In genomic region chr1:1202831-1203560, GRCh38 we compare ENCODE assay signal across 14 cellular contexts. TPM values are rescaled to one million over a fixed set of nuclear protein-coding genes. Genes with fewer than 3 reads are reported as not detected.
DNase-seq lines count a peak whose midpoint lies in the region; ATAC-seq, FAIRE-seq and TF ChIP-seq lines count a peak whose summit lies in the region.
"Had no signal": no experiment of that assay in that cellular context is flagged by ENCODE, and none has a peak within 500 bp of the region (broad histone marks: within the 10 kb centered on the region; RNA-seq: fewer than 3 reads in every experiment).

No MANE protein-coding gene starts in this region.

- no peak for TF ChIP-seq POLR2A in H1 (IDR thresholded peaks at IDR 0.05; ENCODE audit: control extremely low read depth in 1 of 2, low read depth in 2 of 2, low read length in 2 of 2)
- no peak for TF ChIP-seq POLR2A in transverse colon (IDR thresholded peaks at IDR 0.05)

- H4K5ac ChIP-seq in H9 (ENCODE audit: insufficient read length, low read depth, low read length) (no peak overlapping the region), H1 (ENCODE audit: insufficient read length, low read depth, low read length) (no peak overlapping the region)

- H2BK20ac ChIP-seq in H9 (ENCODE audit: low read depth, low read length, poor library complexity, severe bottlenecking), result no peak overlapping the region
- no peak overlapping the region for H2BK20ac ChIP-seq in H1 (ENCODE audit: low read length)

- no peaks in the 10 kb centered on the region for H3K79me1 ChIP-seq in H9 (ENCODE audit: insufficient read depth, low read depth, low read length, poor library complexity, severe bottlenecking)
- no peaks in the 10 kb centered on the region for H3K79me1 ChIP-seq in H1 (ENCODE audit: low read depth, low read length)

- H3K9me3 ChIP-seq in H9 (ENCODE audit: control insufficient read depth, low read depth, low read length) (no peaks in the 10 kb centered on the region), H1 (ENCODE audit: insufficient read depth in 2 of 2, low read depth in 1 of 2, low read length in 1 of 2) (no peaks in the 10 kb centered on the region), osteoblast (ENCODE audit: low read depth, low read length) (no peaks in the 10 kb centered on the region), transverse colon (no peaks in the 10 kb centered on the region)
- H3K9me3 ChIP-seq: body of pancreas had no signal

- H3K4ac ChIP-seq in H9 (ENCODE audit: low read depth, low read length), result no peak overlapping the region
- no peak overlapping the region for H3K4ac ChIP-seq in H1 (replicated peaks; ENCODE audit: insufficient read length, low read depth, low read length)

- TF ChIP-seq CTCF in H9 (conservative IDR thresholded peaks at IDR 0.05) (no peak), H1 (IDR thresholded peaks at IDR 0.05; ENCODE audit: control extremely low read depth in 1 of 3, insufficient read depth in 1 of 3, low read depth in 1 of 3, low read length in 3 of 3) (no peak), osteoblast (IDR thresholded peaks at IDR 0.05; ENCODE audit: extremely low read depth, low read depth, low read length) (no peak), GM13977 (IDR thresholded peaks at IDR 0.05; ENCODE audit: extremely low read depth, insufficient read depth, missing control alignments) (no peak), transverse colon (IDR thresholded peaks at IDR 0.05) (no peak)

- H3K9ac ChIP-seq in H9 (ENCODE audit: extremely low read depth, insufficient read length, low read length) (no peak overlapping the region), H1 (replicated peaks in 1 of 4; ENCODE audit: extremely low read depth in 1 of 4, low read depth in 3 of 4, low read length in 3 of 4) (no peak overlapping the region)

- H4K8ac ChIP-seq in H9 (replicated peaks; ENCODE audit: insufficient read length, low read depth, low read length) (no peak overlapping the region), H1 (ENCODE audit: extremely low read depth, insufficient read depth, low read length) (peak overlapping the region; percentile 68; the same call in 1 of the 2 replicates)

- no peaks in the 10 kb centered on the region for H3K9me3 Mint-ChIP-seq in H9
- H3K9me3 Mint-ChIP-seq: activated T-helper 2 cell treated with anti-CD3 and anti-CD28 coated beads, Interferon-gamma antibody, Interleukin-2, Interleukin-4, amounts not matched to agents 10 μg/mL and 5 μg/mL and 100 μg/mL, durations not matched to agents 14 hours and 24 hours and 36 hours; nephron had no signal

- no peak overlapping the region for H3K23ac ChIP-seq in H9 (ENCODE audit: insufficient read length, low read depth, low read length)
- H3K23ac ChIP-seq in H1 (ENCODE audit: insufficient read length), result no peak overlapping the region

- H3K56ac ChIP-seq in H9 (ENCODE audit: insufficient read length, low read depth, low read length) (no peak overlapping the region), H1 (replicated peaks; ENCODE audit: insufficient read length, low read depth, low read length) (no peak overlapping the region)

- in situ Hi-C loops in GM13977 (cut with MboI; ENCODE audit: low pct_unique_long_range_greater_than_20kb, low sequenced_read_pairs, unreplicated experiment) (no loop called here), transverse colon (cut with MboI; ENCODE audit: low pct_ligation_motif_present in 1 of 4, low pct_unique_long_range_greater_than_20kb in 1 of 4, low sequenced_read_pairs in 3 of 4) (no loop called here)

- no peak overlapping the region for H2BK15ac ChIP-seq in H9 (ENCODE audit: low read depth, low read length)
- peak overlapping the region; percentile 29; the same call in 1 of the 2 replicates for H2BK15ac ChIP-seq in H1 (ENCODE audit: low read length)

- H3K18ac ChIP-seq in H9 (ENCODE audit: insufficient read length, low read depth, low read length) (no peak overlapping the region), H1 (ENCODE audit: extremely low read depth, low read length) (no peak overlapping the region)

- H2BK120ac ChIP-seq in H9 (ENCODE audit: low read depth, low read length, poor library complexity, severe bottlenecking) (no peak overlapping the region), H1 (replicated peaks; ENCODE audit: low read depth, low read length) (no peak overlapping the region)

- H2BK5ac ChIP-seq in H9 (ENCODE audit: insufficient read length, low read length) (no peak overlapping the region), H1 (ENCODE audit: low read depth, low read length) (no peak overlapping the region)

- no peaks in the 10 kb centered on the region for H3K4me1 ChIP-seq in H9 (ENCODE audit: insufficient read depth, low read length)
- peaks cover 0 to 16% (median 6%) of the 10 kb centered on the region in 4 experiments; a peak in 6 of 7 replicates for H3K4me1 ChIP-seq in H1 (replicated peaks in 1 of 4; ENCODE audit: control insufficient read depth in 3 of 4, insufficient read depth in 4 of 4, low read length in 3 of 4)
- peaks cover 3% of the 10 kb centered on the region for H3K4me1 ChIP-seq in osteoblast (ENCODE audit: insufficient read depth, low read length)
- H3K4me1 ChIP-seq in transverse colon, result peaks cover 2 to 31% (median 20%) of the 10 kb centered on the region in 4 donors

- TF ChIP-seq EP300 in H1 (IDR thresholded peaks at IDR 0.05; ENCODE audit: borderline replicate concordance in 1 of 2, low read depth in 2 of 2, low read length in 2 of 2) (no peak), transverse colon (IDR thresholded peaks at IDR 0.05; ENCODE audit: low read depth) (no peak)

- peaks cover 26% of the 10 kb centered on the region for H3K27me3 Mint-ChIP-seq in H9 (ENCODE audit: low read depth)

- POLR2A ChIA-PET in H1 (lab: Charles Lee; ENCODE audit: partially characterized antibody), result no interaction called here

- WGBS in H9 (ENCODE audit: extremely low coverage, insufficient read length, low lambda C conversion rate), result no CpG with 5 or more reads among the region's 27 CpGs
- WGBS in H1 (ENCODE audit: extremely low coverage in 1 of 2, insufficient coverage in 1 of 2, insufficient read length in 1 of 2, insufficient replicate concordance in 2 of 2, low coverage in 1 of 2, low lambda C conversion rate in 2 of 2, missing lambda C conversion rate in 1 of 2), 2 experiments, result 80% methylated on average over 20 of the region's 27 CpGs; no CpG with 5 or more reads in 1 of the 2 experiments
- 67% methylated on average over 16 of the region's 27 CpGs; no CpG with 5 or more reads in 1 of the 2 donors for WGBS in transverse colon (ENCODE audit: low coverage in 1 of 2), 2 donors

- H3K27me3 ChIP-seq in H9 (ENCODE audit: insufficient read depth, low read length), result no peaks in the 10 kb centered on the region; the same call in 1 of the 2 replicates
- H3K27me3 ChIP-seq in H1 (replicated peaks in 1 of 4; ENCODE audit: control insufficient read depth in 3 of 4, extremely low read depth in 1 of 4, insufficient read depth in 3 of 4, low read length in 3 of 4), result peaks cover 2 to 19% (median 17%) of the 10 kb centered on the region in 4 experiments
- peaks cover 11% of the 10 kb centered on the region for H3K27me3 ChIP-seq in osteoblast (ENCODE audit: insufficient read depth, low read length)
- peaks cover 79% of the 10 kb centered on the region for H3K27me3 ChIP-seq in transverse colon

- no peaks in the 10 kb centered on the region for H3K79me2 ChIP-seq in H9 (ENCODE audit: insufficient read depth, low read length)
- no peaks in the 10 kb centered on the region for H3K79me2 ChIP-seq in H1 (ENCODE audit: control insufficient read depth in 1 of 2, insufficient read depth in 2 of 2, low read length in 2 of 2)
- H3K79me2 ChIP-seq in osteoblast (ENCODE audit: insufficient read depth, low read length), result no peaks in the 10 kb centered on the region

- H3K23me2 ChIP-seq in H9 (ENCODE audit: insufficient read length, low read depth, low read length, poor library complexity, severe bottlenecking) (peaks cover 3% of the 10 kb centered on the region), H1 (ENCODE audit: low read depth, low read length) (peaks cover 8% of the 10 kb centered on the region; the same call in 1 of the 2 replicates)

- intact Hi-C loops in transverse colon (cut with DNase I; ENCODE audit: low total_unique reads), result no loop called here

- no peaks in the 10 kb centered on the region for H4K20me1 ChIP-seq in H9 (ENCODE audit: control insufficient read depth, insufficient read depth, insufficient read length)
- no peaks in the 10 kb centered on the region for H4K20me1 ChIP-seq in H1 (replicated peaks in 1 of 2; ENCODE audit: control insufficient read depth in 1 of 2, insufficient read depth in 2 of 2, low read length in 2 of 2)
- H4K20me1 ChIP-seq in osteoblast (ENCODE audit: insufficient read depth, low read length), result no peaks in the 10 kb centered on the region

- H2AFZ ChIP-seq in H9 (ENCODE audit: low read length), result no peak overlapping the region
- no peak overlapping the region for H2AFZ ChIP-seq in H1 (ENCODE audit: low read length)
- H2AFZ ChIP-seq in osteoblast (ENCODE audit: low read length), result no peak overlapping the region

- H3K27ac Mint-ChIP-seq in H9, result no peak overlapping the region
- H3K27ac Mint-ChIP-seq: activated T-helper 2 cell treated with anti-CD3 and anti-CD28 coated beads, Interferon-gamma antibody, Interleukin-2, Interleukin-4, amounts not matched to agents 10 μg/mL and 5 μg/mL and 100 μg/mL, durations not matched to agents 14 hours and 24 hours and 36 hours; nephron had no signal

- no peaks in the 10 kb centered on the region for H3K36me3 ChIP-seq in H1 (ENCODE audit: control insufficient read depth in 2 of 4, insufficient read depth in 4 of 4, low read length in 3 of 4)
- H3K36me3 ChIP-seq in osteoblast (ENCODE audit: insufficient read depth, low read length), result no peaks in the 10 kb centered on the region
- no peaks in the 10 kb centered on the region for H3K36me3 ChIP-seq in transverse colon

- no peak overlapping the region for H3K4me3 Mint-ChIP-seq in H9
- H3K4me3 Mint-ChIP-seq: nephron had no signal

- FAIRE-seq in H1 (lab: Jason Lieb, UNC), result no peak

- H3K27ac ChIP-seq in H9 (ENCODE audit: insufficient read length, low read depth, low read length) (no peak overlapping the region), H1 (ENCODE audit: low read depth, low read length) (no peak overlapping the region), osteoblast (ENCODE audit: low read depth, low read length) (no peak overlapping the region), transverse colon (no peak overlapping the region)
- H3K27ac ChIP-seq: body of pancreas had no signal

- H3K14ac ChIP-seq in H9 (ENCODE audit: insufficient read depth, low read length) (no peak overlapping the region), H1 (ENCODE audit: insufficient read length) (no peak overlapping the region)

- H3K4me3 ChIP-seq in H1 (ENCODE audit: extremely low read depth in 1 of 4, insufficient read depth in 2 of 4, low read depth in 3 of 4, low read length in 4 of 4), result no peak overlapping the region
- no peak overlapping the region for H3K4me3 ChIP-seq in osteoblast (ENCODE audit: insufficient read depth, low read length)
- H3K4me3 ChIP-seq in transverse colon, result no peak overlapping the region
- H3K4me3 ChIP-seq: body of pancreas had no signal

- H3K4me2 ChIP-seq in H9 (ENCODE audit: insufficient read depth, insufficient read length, low read length) (no peak overlapping the region), H1 (ENCODE audit: insufficient read depth in 1 of 2, low read depth in 2 of 2, low read length in 2 of 2) (no peak overlapping the region), osteoblast (ENCODE audit: insufficient read depth, low read length) (no peak overlapping the region)

- TF ChIP-seq RAD21 in H1 (IDR thresholded peaks at IDR 0.05 in 1 of 2, conservative IDR thresholded peaks at IDR 0.05 in 1 of 2; ENCODE audit: low read depth in 2 of 2, low read length in 2 of 2), result no peak

- H2AK5ac ChIP-seq in H9 (ENCODE audit: insufficient read length, low read length), result no peak overlapping the region
- no peak overlapping the region for H2AK5ac ChIP-seq in H1 (ENCODE audit: low read depth, low read length)

- no peak overlapping the region for H4K91ac ChIP-seq in H9 (ENCODE audit: insufficient read length, low read depth, low read length)
- peak overlapping the region; percentile 54 for H4K91ac ChIP-seq in H1 (replicated peaks; ENCODE audit: insufficient read length, low read length)

- no peak for ATAC-seq in GM21526 (IDR thresholded peaks at IDR 0.05; ENCODE audit: low FRiP score, unreplicated experiment)
- ATAC-seq: body of pancreas, left lobe of liver had no signal

- H3K4me1 Mint-ChIP-seq in H9, result peaks cover 3 to 8% of the 10 kb centered on the region in 2 experiments; a peak in 3 of 4 replicates

- CTCF ChIA-PET in H1 (lab: Charles Lee; ENCODE audit: partially characterized antibody), result interaction anchor here (1.2 kb wide), 1 partner anchor 45 kb away, joined by 3 read pairs; no protein-coding TSS in a partner anchor

- H2BK12ac ChIP-seq in H9 (ENCODE audit: insufficient read length, low read depth, low read length), result no peak overlapping the region
- peak overlapping the region; percentile 60; the same call in 1 of the 2 replicates for H2BK12ac ChIP-seq in H1 (ENCODE audit: low read depth, low read length)

- H3K36me3 Mint-ChIP-seq in H9 (ENCODE audit: insufficient read depth in 1 of 3, low read depth in 3 of 3), result no peaks in the 10 kb centered on the region

- DNase-seq in activated effector memory CD4-positive, alpha-beta T cell treated with anti-CD3 and anti-CD28 coated beads, Interleukin-2, amount 50 U/mL, for 16 hours, result peak; percentile 69
- DNase-seq in activated effector memory CD4-positive, alpha-beta T cell treated with Interleukin-2 at 50 U/mL for 16 hours, result no peak
- DNase-seq in H9, result peak; percentile 30
- DNase-seq in H1 (ENCODE audit: low read depth in 1 of 2, low spot score in 2 of 2), result peak in 1 of 2 experiments; percentile 48
- peak; percentile 88 for DNase-seq in osteoblast (ENCODE audit: insufficient read length, low spot score, missing footprints)
- no peak for DNase-seq in GM13977 (ENCODE audit: low spot score)
- DNase-seq in transverse colon, result no peak
- DNase-seq: body of pancreas; NCI-H2081; stimulated activated CD4-positive, alpha-beta T cell treated with anti-CD3 and anti-CD28 coated beads, Interleukin-4, amount 100 ng/mL, for 1 hour had no signal

- H3T11ph ChIP-seq in H9 (ENCODE audit: low read length), result no peak overlapping the region

RNA-seq across cellular contexts. Expression of gene TNFRSF18, which starts 3.4 kb away (rescaled TPM):
- total RNA-seq in H9 (2021) (1.9 and 2.0 TPM in 2 replicates), osteoblast (0.29 TPM in 1 of 2 replicates, not detected in the other), transverse colon (1 to 10 TPM in 2 of 4 donors, not detected in 2; 3.3 to 7.9 TPM)
- total RNA-seq in H1 (2021; fragmentation: NEBNext Ultra II Directional; extraction: Animal tissue kit (Norgen Biotek cat#: 25700)), result 0.92 and 1.5 TPM in 2 replicates
- polyA plus RNA-seq in H1 (2011; rRNA removed), result 2.5 and 2.7 TPM in 2 replicates
- polyA plus RNA-seq in H1 (2011; cell fraction: cytosol; rRNA removed), result 2.9 TPM
- polyA plus RNA-seq in H1 (2011; cell fraction: nucleus; rRNA removed), result 4.8 TPM
- 0.51 to 2.0 TPM (median 1.5 TPM) in 4 replicates for polyA plus RNA-seq in H1 (2012, experiment 1 of 2)
- 1.4 TPM for polyA plus RNA-seq in H1 (2012, experiment 2 of 2)
- polyA plus RNA-seq in H1 (2013, experiment 1 of 2), result 1.4 TPM
- 1.5 TPM for polyA plus RNA-seq in H1 (2013, experiment 2 of 2)
- not detected in 2 replicates for polyA minus RNA-seq in H1 (2011; rRNA and poly(A)+ RNA removed)
- polyA minus RNA-seq in H1 (2011; cell fraction: cytosol; rRNA and poly(A)+ RNA removed), result not detected
- not detected for polyA minus RNA-seq in H1 (2011; cell fraction: nucleus; rRNA and poly(A)+ RNA removed)
- total RNA-seq: body of pancreas, left lobe of liver had no signal

RNA-seq across cellular contexts. Expression of gene TNFRSF4, which starts 11.0 kb away (rescaled TPM):
- total RNA-seq in H9 (2021), result 0.24 and 0.33 TPM in 2 replicates
- total RNA-seq in H1 (2021; fragmentation: NEBNext Ultra II Directional; extraction: Animal tissue kit (Norgen Biotek cat#: 25700)), result not detected in 2 replicates
- 0.06 TPM in 1 of 2 replicates, not detected in the other for polyA plus RNA-seq in H1 (2011; rRNA removed)
- polyA plus RNA-seq in H1 (2011; cell fraction: cytosol; rRNA removed), result 0.14 TPM
- 0.19 TPM for polyA plus RNA-seq in H1 (2011; cell fraction: nucleus; rRNA removed)
- polyA plus RNA-seq in H1 (2012, experiment 1 of 2), result not detected in 4 replicates
- not detected for polyA plus RNA-seq in H1 (2012, experiment 2 of 2)
- not detected for polyA plus RNA-seq in H1 (2013, experiment 1 of 2)
- polyA plus RNA-seq in H1 (2013, experiment 2 of 2), result 0.07 TPM
- not detected in 2 replicates for polyA minus RNA-seq in H1 (2011; rRNA and poly(A)+ RNA removed)
- polyA minus RNA-seq in H1 (2011; cell fraction: cytosol; rRNA and poly(A)+ RNA removed), result not detected
- not detected for polyA minus RNA-seq in H1 (2011; cell fraction: nucleus; rRNA and poly(A)+ RNA removed)
- under 0.01 TPM in 1 of 2 replicates, not detected in the other for total RNA-seq in osteoblast
- 1 to 10 TPM in 1 of 4 donors, under 1 TPM in 1, not detected in 2; 0.55 to 4.8 TPM for total RNA-seq in transverse colon

RNA-seq across cellular contexts. Expression of gene SDF4, which starts 28.8 kb away (rescaled TPM):
- total RNA-seq in H9 (2021) (82.0 and 84.7 TPM in 2 replicates), osteoblast (136 and 151 TPM in 2 replicates), transverse colon (100 to 1,000 TPM; 153 to 267 (median 226) TPM)
- 72.2 and 75.6 TPM in 2 replicates for total RNA-seq in H1 (2021; fragmentation: NEBNext Ultra II Directional; extraction: Animal tissue kit (Norgen Biotek cat#: 25700))
- 45.5 and 69.8 TPM in 2 replicates for polyA plus RNA-seq in H1 (2011; rRNA removed)
- polyA plus RNA-seq in H1 (2011; cell fraction: cytosol; rRNA removed), result 62.5 TPM
- polyA plus RNA-seq in H1 (2011; cell fraction: nucleus; rRNA removed), result 89.3 TPM
- polyA plus RNA-seq in H1 (2012, experiment 1 of 2), result 63.1 to 79.8 TPM (median 77.9 TPM) in 4 replicates
- 55.0 TPM for polyA plus RNA-seq in H1 (2012, experiment 2 of 2)
- polyA plus RNA-seq in H1 (2013, experiment 1 of 2), result 110 TPM
- 117 TPM for polyA plus RNA-seq in H1 (2013, experiment 2 of 2)
- 13.2 and 16.8 TPM in 2 replicates for polyA minus RNA-seq in H1 (2011; rRNA and poly(A)+ RNA removed)
- polyA minus RNA-seq in H1 (2011; cell fraction: cytosol; rRNA and poly(A)+ RNA removed), result 32.2 TPM
- polyA minus RNA-seq in H1 (2011; cell fraction: nucleus; rRNA and poly(A)+ RNA removed), result 39.2 TPM

RNA-seq across cellular contexts. Expression of gene B3GALT6, which starts 29.0 kb away (rescaled TPM):
- 27.0 and 27.1 TPM in 2 replicates for total RNA-seq in H9 (2021)
- 18.2 and 18.4 TPM in 2 replicates for total RNA-seq in H1 (2021; fragmentation: NEBNext Ultra II Directional; extraction: Animal tissue kit (Norgen Biotek cat#: 25700))
- 20.4 and 23.1 TPM in 2 replicates for polyA plus RNA-seq in H1 (2011; rRNA removed)
- 15.3 TPM for polyA plus RNA-seq in H1 (2011; cell fraction: cytosol; rRNA removed)
- 17.2 TPM for polyA plus RNA-seq in H1 (2011; cell fraction: nucleus; rRNA removed)
- polyA plus RNA-seq in H1 (2012, experiment 1 of 2), result 10.3 to 13.2 TPM (median 12.4 TPM) in 4 replicates
- polyA plus RNA-seq in H1 (2012, experiment 2 of 2), result 14.7 TPM
- 14.0 TPM for polyA plus RNA-seq in H1 (2013, experiment 1 of 2)
- 13.4 TPM for polyA plus RNA-seq in H1 (2013, experiment 2 of 2)
- 3.6 and 5.1 TPM in 2 replicates for polyA minus RNA-seq in H1 (2011; rRNA and poly(A)+ RNA removed)
- polyA minus RNA-seq in H1 (2011; cell fraction: cytosol; rRNA and poly(A)+ RNA removed), result 11.4 TPM
- 18.1 TPM for polyA minus RNA-seq in H1 (2011; cell fraction: nucleus; rRNA and poly(A)+ RNA removed)
- total RNA-seq in osteoblast, result 26.5 and 29.7 TPM in 2 replicates
- total RNA-seq in transverse colon, result 10 to 100 TPM in 3 of 4 donors, 1 to 10 TPM in 1; 8.5 to 24.9 (median 12.2) TPM

RNA-seq across cellular contexts. Expression of gene TTLL10, which starts 29.3 kb away (rescaled TPM):
- 0.68 and 0.79 TPM in 2 replicates for total RNA-seq in H9 (2021)
- 1.6 and 1.7 TPM in 2 replicates for total RNA-seq in H1 (2021; fragmentation: NEBNext Ultra II Directional; extraction: Animal tissue kit (Norgen Biotek cat#: 25700))
- 1.1 and 2.0 TPM in 2 replicates for polyA plus RNA-seq in H1 (2011; rRNA removed)
- polyA plus RNA-seq in H1 (2011; cell fraction: cytosol; rRNA removed), result 1.0 TPM
- polyA plus RNA-seq in H1 (2011; cell fraction: nucleus; rRNA removed), result 3.8 TPM
- 0.94 to 4.7 TPM (median 1.1 TPM) in 4 replicates for polyA plus RNA-seq in H1 (2012, experiment 1 of 2)
- 0.24 TPM for polyA plus RNA-seq in H1 (2012, experiment 2 of 2)
- 0.73 TPM for polyA plus RNA-seq in H1 (2013, experiment 1 of 2)
- polyA plus RNA-seq in H1 (2013, experiment 2 of 2), result 0.55 TPM
- polyA minus RNA-seq in H1 (2011; rRNA and poly(A)+ RNA removed), result 0.51 and 1.3 TPM in 2 replicates
- polyA minus RNA-seq in H1 (2011; cell fraction: cytosol; rRNA and poly(A)+ RNA removed), result not detected
- polyA minus RNA-seq in H1 (2011; cell fraction: nucleus; rRNA and poly(A)+ RNA removed), result 1.5 TPM
- not detected in 2 replicates for total RNA-seq in osteoblast
- under 1 TPM in 2 of 4 donors, not detected in 2; 0.40 to 0.48 TPM for total RNA-seq in transverse colon
- total RNA-seq: activated T-helper 2 cell treated with anti-CD3 and anti-CD28 coated beads, Interferon-gamma antibody, Interleukin-2, Interleukin-4, amounts not matched to agents 10 μg/mL and 5 μg/mL and 100 μg/mL, durations not matched to agents 14 hours and 24 hours and 36 hours; left lobe of liver had no signal

Comparison
In these comparisons a context has a peak if more than half of its experiments do, and no peak if none do; other contexts are left out.
1. DNase-seq: peak in activated effector memory CD4-positive, alpha-beta T cell treated with anti-CD3 and anti-CD28 coated beads, Interleukin-2, amount 50 U/mL, for 16 hours (single experiment), H9 (single experiment) and osteoblast (single experiment); none in activated effector memory CD4-positive, alpha-beta T cell treated with Interleukin-2 at 50 U/mL for 16 hours (single experiment), GM13977 (single experiment) and transverse colon (single experiment).